ENCODE assay signal across 8 cellular contexts in the genomic region with DNA sequence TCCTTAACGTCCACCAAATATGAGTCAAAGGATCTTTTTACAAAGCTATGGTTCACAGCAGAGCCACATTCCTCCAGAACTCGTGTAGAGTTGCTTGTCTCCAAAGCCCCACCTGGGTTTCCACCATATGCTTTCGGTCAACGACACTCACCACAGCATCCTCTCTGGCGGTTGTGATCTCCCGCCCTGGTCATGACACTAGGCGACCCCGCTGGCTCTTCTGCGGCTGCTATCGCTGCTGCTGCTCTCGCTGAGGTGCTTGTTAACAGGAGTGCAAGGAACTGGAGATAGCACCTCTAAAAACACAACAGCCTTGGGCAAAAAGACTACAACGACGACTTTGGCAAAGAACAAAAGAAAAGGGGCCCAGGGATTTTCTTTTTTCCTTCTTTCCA. TPM values are rescaled to one million over a fixed set of nuclear protein-coding genes. Genes with fewer than 3 reads are reported as not detected.
DNase-seq lines count a peak whose midpoint lies in the region; ATAC-seq, FAIRE-seq and TF ChIP-seq lines count a peak whose summit lies in the region.

No MANE protein-coding gene starts in this region.

- H3K9ac ChIP-seq in stomach smooth muscle (ENCODE audit: low read length in 2 of 2) = peak overlapping the region; percentile 77 to 85

- intact Hi-C loops in lower lobe of right lung (cut with DNase I) = no loop called here

- H3K4me3 ChIP-seq in coronary artery (peak overlapping the region; percentile 75), lower lobe of right lung (peak overlapping the region; percentile 75), stomach smooth muscle (ENCODE audit: low read length in 2 of 2) (peak overlapping the region; percentile 90 to 93)

- H3K36me3 ChIP-seq in lower lobe of right lung = peaks cover 13% of the 10 kb centered on the region
- peaks cover 0 to under 1% of the 10 kb centered on the region in 2 donors for H3K36me3 ChIP-seq in stomach smooth muscle (ENCODE audit: control insufficient read depth in 2 of 2, insufficient read depth in 2 of 2, low read length in 2 of 2)

- no peak for FAIRE-seq in frontal cortex (lab: Jason Lieb, UNC)

- peak; percentile 42 for ATAC-seq in HG02870 (IDR thresholded peaks at IDR 0.05; ENCODE audit: unreplicated experiment)
- peak; percentile 41 to 46 for ATAC-seq in lower lobe of right lung
- no peak for ATAC-seq in GM18870 (IDR thresholded peaks at IDR 0.05; ENCODE audit: unreplicated experiment)

- peaks cover 44% of the 10 kb centered on the region for H3K4me1 ChIP-seq in lower lobe of right lung
- peaks cover 12% of the 10 kb centered on the region for H3K4me1 ChIP-seq in stomach smooth muscle (ENCODE audit: control insufficient read depth, insufficient read depth, low read length)

- no peaks in the 10 kb centered on the region for H3K9me3 ChIP-seq in lower lobe of right lung
- no peaks in the 10 kb centered on the region for H3K9me3 ChIP-seq in stomach smooth muscle (ENCODE audit: control insufficient read depth in 2 of 2, low read length in 2 of 2)

- H3K27me3 ChIP-seq in lower lobe of right lung (ENCODE audit: low read depth) (no peaks in the 10 kb centered on the region), stomach smooth muscle (ENCODE audit: control insufficient read depth in 1 of 2, insufficient read depth in 2 of 2, low read length in 2 of 2) (no peaks in the 10 kb centered on the region)

- TF ChIP-seq CTCF in coronary artery (IDR thresholded peaks at IDR 0.05) = no peak
- no peak for TF ChIP-seq CTCF in lower lobe of right lung (IDR thresholded peaks at IDR 0.05)

- DNase-seq in Daoy (ENCODE audit: low read depth) (peak; percentile 13), SW480 (ENCODE audit: low spot score) (peak; percentile 32), coronary artery (ENCODE audit: low spot score) (no peak), lower lobe of right lung (peak; percentile 52), frontal cortex (ENCODE audit: low spot score in 2 of 2) (no peak)

- H3K27ac ChIP-seq in coronary artery = peak overlapping the region; percentile 82 to 94
- peak overlapping the region; percentile 94 for H3K27ac ChIP-seq in lower lobe of right lung
- peak overlapping the region; percentile 72 for H3K27ac ChIP-seq in stomach smooth muscle (ENCODE audit: low read length)

RNA-seq across cellular contexts. Expression of gene SLC40A1, which starts 0.3 kb away (rescaled TPM):
- total RNA-seq in Daoy (2014; rRNA removed; shearing (Covaris generic)) = 2.3 and 5.6 TPM in 2 replicates
- total RNA-seq in lower lobe of right lung (135 TPM), frontal cortex (45.2 TPM)

Comparison
In these comparisons a context has a peak if more than half of its experiments do, and no peak if none do; other contexts are left out.
1. DNase-seq: peak in Daoy (single experiment), SW480 (single experiment) and lower lobe of right lung (single experiment); none in coronary artery (single experiment) and frontal cortex (0 of 2).
2. Peak in every context shown above with its lines, with median percentiles within 50 percentile points of each other: H3K27ac ChIP-seq and H3K4me3 ChIP-seq.